1 cellular context compared by ENCODE assay signal in the genomic region with DNA sequence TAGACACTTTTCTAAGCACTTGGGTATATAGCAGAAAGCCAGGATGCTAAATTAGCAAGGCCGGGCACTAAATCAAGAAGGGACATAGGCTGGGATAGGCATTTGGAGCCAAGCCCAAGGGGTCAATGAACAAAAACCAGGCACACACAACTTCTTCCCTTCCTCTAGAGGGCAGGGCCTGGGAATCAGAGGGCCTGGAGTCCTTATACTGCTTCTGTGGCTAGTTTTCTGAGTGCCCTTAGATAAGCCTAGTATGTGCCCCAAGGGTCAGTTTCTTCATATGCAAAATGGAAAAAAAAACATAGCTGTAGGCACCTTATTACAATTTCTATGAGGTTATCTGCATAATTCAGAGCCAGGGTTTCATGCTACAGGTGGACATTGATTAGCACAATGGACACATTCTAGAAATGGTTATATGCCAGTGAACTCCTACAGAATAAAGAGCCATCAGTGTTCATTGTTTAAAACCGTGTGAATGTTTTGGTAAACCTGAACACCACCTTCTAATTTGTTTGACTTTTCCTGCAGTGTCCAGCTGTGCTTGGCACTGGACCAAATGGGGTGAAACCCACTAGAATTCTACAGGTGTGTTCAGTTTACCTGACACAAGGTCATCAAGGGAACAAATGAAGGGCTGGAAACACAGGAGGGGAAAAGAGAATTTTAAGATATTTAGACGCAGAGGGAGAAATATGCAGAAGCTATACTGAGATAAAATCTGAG.
TF ChIP-seq lines count a peak whose summit lies in the region.

No MANE protein-coding gene starts in this region.

TF ChIP-seq in A549, 52 proteins besides CTCF, POLR2A, EP300 and RAD21 (continued from another document):
- TF ChIP-seq, protein P1, sequence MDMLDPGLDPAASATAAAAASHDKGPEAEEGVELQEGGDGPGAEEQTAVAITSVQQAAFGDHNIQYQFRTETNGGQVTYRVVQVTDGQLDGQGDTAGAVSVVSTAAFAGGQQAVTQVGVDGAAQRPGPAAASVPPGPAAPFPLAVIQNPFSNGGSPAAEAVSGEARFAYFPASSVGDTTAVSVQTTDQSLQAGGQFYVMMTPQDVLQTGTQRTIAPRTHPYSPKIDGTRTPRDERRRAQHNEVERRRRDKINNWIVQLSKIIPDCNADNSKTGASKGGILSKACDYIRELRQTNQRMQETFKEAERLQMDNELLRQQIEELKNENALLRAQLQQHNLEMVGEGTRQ (IDR thresholded peaks at IDR 0.05), result no peak
- TF ChIP-seq FOXS1 (CRISPR knock-in tag; IDR thresholded peaks at IDR 0.05) (no peak), CBX8 (IDR thresholded peaks at IDR 0.05) (no peak), FOSL2 (IDR thresholded peaks at IDR 0.05) (no peak), FOSL2 (CRISPR knock-in tag; IDR thresholded peaks at IDR 0.05) (no peak), FOSB (CRISPR knock-in tag; IDR thresholded peaks at IDR 0.05) (no peak), EHMT2 (IDR thresholded peaks at IDR 0.05; ENCODE audit: low read depth) (no peak), MAZ (IDR thresholded peaks at IDR 0.05; ENCODE audit: borderline replicate concordance, low read depth, low read length) (no peak), KDM5A (IDR thresholded peaks at IDR 0.05) (no peak), SMC3 (IDR thresholded peaks at IDR 0.05) (no peak), POLR2AphosphoS2 (conservative IDR thresholded peaks at IDR 0.05; ENCODE audit: low read length) (no peak), KDM1A (IDR thresholded peaks at IDR 0.05; ENCODE audit: low read depth) (no peak), RFX5 (IDR thresholded peaks at IDR 0.05) (no peak), RARB (CRISPR knock-in tag; IDR thresholded peaks at IDR 0.05) (no peak)
- TF ChIP-seq, protein P2, sequence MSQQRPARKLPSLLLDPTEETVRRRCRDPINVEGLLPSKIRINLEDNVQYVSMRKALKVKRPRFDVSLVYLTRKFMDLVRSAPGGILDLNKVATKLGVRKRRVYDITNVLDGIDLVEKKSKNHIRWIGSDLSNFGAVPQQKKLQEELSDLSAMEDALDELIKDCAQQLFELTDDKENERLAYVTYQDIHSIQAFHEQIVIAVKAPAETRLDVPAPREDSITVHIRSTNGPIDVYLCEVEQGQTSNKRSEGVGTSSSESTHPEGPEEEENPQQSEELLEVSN (IDR thresholded peaks at IDR 0.05; ENCODE audit: borderline replicate concordance, low read depth), result no peak
- TF ChIP-seq, protein P3, sequence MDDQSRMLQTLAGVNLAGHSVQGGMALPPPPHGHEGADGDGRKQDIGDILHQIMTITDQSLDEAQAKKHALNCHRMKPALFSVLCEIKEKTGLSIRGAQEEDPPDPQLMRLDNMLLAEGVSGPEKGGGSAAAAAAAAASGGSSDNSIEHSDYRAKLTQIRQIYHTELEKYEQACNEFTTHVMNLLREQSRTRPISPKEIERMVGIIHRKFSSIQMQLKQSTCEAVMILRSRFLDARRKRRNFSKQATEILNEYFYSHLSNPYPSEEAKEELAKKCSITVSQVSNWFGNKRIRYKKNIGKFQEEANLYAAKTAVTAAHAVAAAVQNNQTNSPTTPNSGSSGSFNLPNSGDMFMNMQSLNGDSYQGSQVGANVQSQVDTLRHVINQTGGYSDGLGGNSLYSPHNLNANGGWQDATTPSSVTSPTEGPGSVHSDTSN (IDR thresholded peaks at IDR 0.05), result no peak
- TF ChIP-seq, protein P4, sequence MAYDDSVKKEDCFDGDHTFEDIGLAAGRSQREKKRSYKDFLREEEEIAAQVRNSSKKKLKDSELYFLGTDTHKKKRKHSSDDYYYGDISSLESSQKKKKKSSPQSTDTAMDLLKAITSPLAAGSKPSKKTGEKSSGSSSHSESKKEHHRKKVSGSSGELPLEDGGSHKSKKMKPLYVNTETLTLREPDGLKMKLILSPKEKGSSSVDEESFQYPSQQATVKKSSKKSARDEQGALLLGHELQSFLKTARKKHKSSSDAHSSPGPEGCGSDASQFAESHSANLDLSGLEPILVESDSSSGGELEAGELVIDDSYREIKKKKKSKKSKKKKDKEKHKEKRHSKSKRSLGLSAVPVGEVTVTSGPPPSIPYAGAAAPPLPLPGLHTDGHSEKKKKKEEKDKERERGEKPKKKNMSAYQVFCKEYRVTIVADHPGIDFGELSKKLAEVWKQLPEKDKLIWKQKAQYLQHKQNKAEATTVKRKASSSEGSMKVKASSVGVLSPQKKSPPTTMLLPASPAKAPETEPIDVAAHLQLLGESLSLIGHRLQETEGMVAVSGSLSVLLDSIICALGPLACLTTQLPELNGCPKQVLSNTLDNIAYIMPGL (CRISPR knock-in tag; IDR thresholded peaks at IDR 0.05; ENCODE audit: borderline replicate concordance), result no peak
